8 cellular contexts compared by ENCODE assay signal in the genomic region with DNA sequence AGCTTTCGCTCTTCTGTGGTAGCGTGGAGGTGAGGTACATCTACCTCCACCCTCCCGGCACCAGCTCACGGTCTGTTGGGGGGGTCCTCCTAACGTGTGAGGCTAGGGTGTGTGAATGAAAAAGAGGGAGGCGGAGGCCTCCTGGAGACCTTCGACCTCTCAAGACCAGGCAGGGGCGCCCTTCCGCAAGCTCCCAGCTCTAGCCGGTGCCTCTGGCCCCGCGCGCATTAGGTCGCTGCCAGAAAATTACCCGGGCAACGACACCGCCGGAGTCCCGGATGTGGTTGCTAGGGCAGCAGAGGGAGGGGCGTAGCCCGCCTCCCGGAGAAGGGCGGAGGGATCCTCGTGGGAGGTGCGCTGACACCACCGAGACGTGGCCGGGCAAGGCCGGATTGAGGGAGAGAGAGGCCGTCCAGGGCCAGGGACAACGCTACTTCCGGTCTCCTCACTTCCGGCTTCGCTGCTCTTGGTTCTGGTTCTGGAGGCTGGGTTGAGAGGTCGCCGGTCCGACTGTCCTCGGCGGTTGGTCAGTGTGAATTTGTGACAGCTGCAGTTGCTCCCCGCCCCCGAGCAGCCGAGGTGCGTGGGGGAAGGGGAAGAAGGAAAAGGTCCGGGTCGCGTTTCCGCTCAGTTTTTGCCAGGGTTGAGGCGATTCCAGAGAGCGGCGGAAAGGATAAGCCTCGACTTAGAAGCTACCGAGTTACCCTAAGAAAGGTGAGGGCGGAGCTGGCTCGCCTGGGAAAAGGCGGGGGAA. TPM values are rescaled to one million over a fixed set of nuclear protein-coding genes. Genes with fewer than 3 reads are reported as not detected.
A peak's percentile ranks its signal among the peaks of the same experiment; 100 is the strongest.
DNase-seq lines count a peak whose midpoint lies in the region; ATAC-seq and TF ChIP-seq lines count a peak whose summit lies in the region.

A gene with protein sequence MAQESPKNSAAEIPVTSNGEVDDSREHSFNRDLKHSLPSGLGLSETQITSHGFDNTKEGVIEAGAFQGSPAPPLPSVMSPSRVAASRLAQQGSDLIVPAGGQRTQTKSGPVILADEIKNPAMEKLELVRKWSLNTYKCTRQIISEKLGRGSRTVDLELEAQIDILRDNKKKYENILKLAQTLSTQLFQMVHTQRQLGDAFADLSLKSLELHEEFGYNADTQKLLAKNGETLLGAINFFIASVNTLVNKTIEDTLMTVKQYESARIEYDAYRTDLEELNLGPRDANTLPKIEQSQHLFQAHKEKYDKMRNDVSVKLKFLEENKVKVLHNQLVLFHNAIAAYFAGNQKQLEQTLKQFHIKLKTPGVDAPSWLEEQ (plus strand): TSS at position 442 of the 754 bp plus-strand sequence. CDS start 49,680 bp downstream, outside the sequence.
A gene (minus strand): TSS at position 218 of the 754 bp plus-strand sequence. CDS start 8,726 bp downstream, outside the sequence.

- H3K9ac ChIP-seq in SU-DHL-6 (ENCODE audit: low read length), result peak within 1 kb of the TSS; percentile 73
- peak within 1 kb of the TSS; percentile 92 for H3K9ac ChIP-seq in adipocyte (ENCODE audit: low read length)

- H3F3A ChIP-seq in SU-DHL-6 (ENCODE audit: insufficient read depth), result peaks cover 4% of the 10 kb centered on the region; the same call in 1 of the 2 replicates

- TF ChIP-seq EP300 in upper lobe of left lung (IDR thresholded peaks at IDR 0.05), result peak in 1 of 4 donors; percentile 42

- TF ChIP-seq CTCF in GM12873 (IDR thresholded peaks at IDR 0.05; ENCODE audit: insufficient read depth, low read depth, low read length, missing control alignments), result peak; percentile 51
- TF ChIP-seq CTCF in SU-DHL-6 (IDR thresholded peaks at IDR 0.05; ENCODE audit: insufficient read depth, low read length, poor library complexity, severe bottlenecking), result peak; percentile 47
- peak in 7 of 12 donors; percentile 12 to 51 (median 27) for TF ChIP-seq CTCF in heart left ventricle (IDR thresholded peaks at IDR 0.05)
- peak in 2 of 6 experiments; percentile 34 to 46 for TF ChIP-seq CTCF in upper lobe of left lung (IDR thresholded peaks at IDR 0.05)

- H3K9me3 ChIP-seq in SU-DHL-6 (ENCODE audit: insufficient read depth, low read length) (no peaks in the 10 kb centered on the region), adipocyte (ENCODE audit: control insufficient read depth, low read length) (no peaks in the 10 kb centered on the region), heart left ventricle (no peaks in the 10 kb centered on the region), upper lobe of left lung (no peaks in the 10 kb centered on the region)

- H3K27ac ChIP-seq in SU-DHL-6 (ENCODE audit: low read depth, low read length), result peak within 1 kb of the TSS; percentile 11; the same call in 1 of the 2 replicates
- peak within 1 kb of the TSS; percentile 65 to 94 (median 88) for H3K27ac ChIP-seq in heart left ventricle
- H3K27ac ChIP-seq in upper lobe of left lung, result peak within 1 kb of the TSS; percentile 85 to 88 (median 87)

- H3K4me1 ChIP-seq in adipocyte (ENCODE audit: control insufficient read depth, insufficient read depth, low read length), result peaks cover 29% of the 10 kb centered on the region
- peaks cover 0 to 46% (median 20%) of the 10 kb centered on the region in 12 donors for H3K4me1 ChIP-seq in heart left ventricle
- H3K4me1 ChIP-seq in upper lobe of left lung, result peaks cover 20 to 33% (median 25%) of the 10 kb centered on the region in 4 donors

- H3K79me2 ChIP-seq in SU-DHL-6 (ENCODE audit: insufficient read depth, low read length), result peaks cover 25% of the 10 kb centered on the region; the same call in 1 of the 2 replicates

- H3K4me3 ChIP-seq in SU-DHL-6 (ENCODE audit: insufficient read depth, low read length, poor library complexity, severe bottlenecking) (peak within 1 kb of the TSS; percentile 85), adipocyte (ENCODE audit: low read length) (peak within 1 kb of the TSS; percentile 98), heart left ventricle (peak within 1 kb of the TSS; percentile 55 to 93 (median 78)), upper lobe of left lung (peak within 1 kb of the TSS; percentile 70 to 92 (median 76))

- WGBS in heart left ventricle, 4 donors, result 0 to 1% (median 0%) methylated on average over 33 to 55 of the region's 55 CpGs
- 0 to 1% methylated on average over 33 to 51 of the region's 55 CpGs for WGBS in upper lobe of left lung, 2 donors

- peak within 1 kb of the TSS; percentile 95 for H2AFZ ChIP-seq in SU-DHL-6 (ENCODE audit: low read depth, low read length, severe bottlenecking)

- ATAC-seq in HG02759 (IDR thresholded peaks at IDR 0.05; ENCODE audit: unreplicated experiment) (peak; percentile 94), heart left ventricle (peak; percentile 99 to 100 (median 100)), upper lobe of left lung (ENCODE audit: low FRiP score in 2 of 2) (peak; percentile 100)

- H3K9me2 ChIP-seq in SU-DHL-6 (replicated peaks; ENCODE audit: insufficient read depth, low read length), result no peaks in the 10 kb centered on the region

- DNase-seq in NCI-H128 (lab: John Stamatoyannopoulos, UW; ENCODE audit: unreplicated experiment) (peak; percentile 86), adipocyte (ENCODE audit: low read depth) (peak; percentile 98), heart left ventricle (peak; percentile 97 to 99 (median 98)), pons (ENCODE audit: low spot score) (peak; percentile 99), upper lobe of left lung (peak; percentile 96 to 98)

- intact Hi-C loops in heart left ventricle (cut with DNase I), result no loop called here

- peak within 1 kb of the TSS; percentile 72 for H3K4me2 ChIP-seq in SU-DHL-6 (ENCODE audit: low read depth, low read length, poor library complexity, severe bottlenecking)

- H4K20me1 ChIP-seq in SU-DHL-6 (ENCODE audit: low read depth, low read length), result no peaks in the 10 kb centered on the region

- H3K27me3 ChIP-seq in SU-DHL-6 (ENCODE audit: low read length) (no peaks in the 10 kb centered on the region), adipocyte (replicated peaks; ENCODE audit: control insufficient read depth, insufficient read depth, low read length) (no peaks in the 10 kb centered on the region), heart left ventricle (no peaks in the 10 kb centered on the region), upper lobe of left lung (no peaks in the 10 kb centered on the region)

- no peaks in the 10 kb centered on the region for H3K36me3 ChIP-seq in SU-DHL-6 (ENCODE audit: low read length)
- H3K36me3 ChIP-seq in adipocyte (ENCODE audit: control insufficient read depth, insufficient read depth, low read length, severe bottlenecking), result no peaks in the 10 kb centered on the region
- H3K36me3 ChIP-seq in heart left ventricle, result peaks cover 0 to 4% (median 0%) of the 10 kb centered on the region in 9 donors
- no peaks in the 10 kb centered on the region for H3K36me3 ChIP-seq in upper lobe of left lung

- peak in 1 of 2 donors; percentile 41 for TF ChIP-seq POLR2A in heart left ventricle (IDR thresholded peaks at IDR 0.05)
- peak in 1 of 4 donors; percentile 62 for TF ChIP-seq POLR2A in upper lobe of left lung (IDR thresholded peaks at IDR 0.05)

RNA-seq across cellular contexts. Expression of the first gene that starts in this region (rescaled TPM):
- 10 to 100 TPM in 8 of 9 donors, 1 to 10 TPM in 1; 9.0 to 30.6 (median 12.9) TPM for total RNA-seq in heart left ventricle
- polyA plus RNA-seq in heart left ventricle, result 10 to 100 TPM in 1 of 2 donors, 1 to 10 TPM in 1; 9.3 to 11.8 TPM
- 10 to 100 TPM; 17.8 to 54.0 (median 30.4) TPM for total RNA-seq in upper lobe of left lung

RNA-seq across cellular contexts. Expression of the second gene that starts in this region (rescaled TPM):
- total RNA-seq in heart left ventricle (under 1 TPM in 8 of 9 donors, not detected in 1; 0.16 to 0.50 (median 0.32) TPM), upper lobe of left lung (1 to 10 TPM in 2 of 6 donors, under 1 TPM in 3, not detected in 1; 0.15 to 2.5 (median 0.67) TPM)
- under 1 TPM; 0.15 to 0.40 TPM for polyA plus RNA-seq in heart left ventricle

Comparison
In these comparisons a context has a peak if more than half of its experiments do, and no peak if none do; other contexts are left out.
1. Peak in every context shown above with its lines: DNase-seq, ATAC-seq, H3K4me3 ChIP-seq and H3K27ac ChIP-seq.
2. H3K27ac ChIP-seq: peak in every context shown above with its lines; median percentile 88 in heart left ventricle; 87 in upper lobe of left lung; 11 in SU-DHL-6.